Comparison of ENCODE assay signal across 28 cellular contexts in the genomic region with DNA sequence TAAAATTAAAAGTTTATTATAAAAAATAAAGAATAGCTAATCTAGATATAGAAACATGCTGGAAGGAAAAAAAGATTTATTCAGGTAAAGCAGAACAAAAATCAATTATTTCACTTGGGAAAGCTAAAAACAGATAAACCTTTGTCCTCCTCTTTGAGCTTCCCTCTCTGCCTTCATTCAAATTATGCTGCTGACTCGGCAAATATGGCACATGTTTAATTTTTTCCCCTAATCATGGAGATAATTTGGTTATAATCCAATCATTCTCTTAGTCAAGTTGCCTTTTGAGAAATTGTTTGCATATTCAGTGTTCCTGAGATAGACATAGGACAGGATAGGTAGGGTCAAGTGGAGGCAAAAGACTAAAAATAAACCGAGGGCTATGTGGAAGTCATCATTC.
"Had no signal": no experiment of that assay in that cellular context is flagged by ENCODE, and none has a peak within 500 bp of the region (broad histone marks: within the 10 kb centered on the region; RNA-seq: fewer than 3 reads in every experiment).

No MANE protein-coding gene starts in this region.

- H3K9me3 Mint-ChIP-seq: nephron; neural crest cell; stimulated activated naive CD8-positive, alpha-beta T cell treated with anti-CD3 and anti-CD28 coated beads, Interleukin-15, Interleukin-2, amounts not matched to agents 100 ng/mL and 50 ng/mL, for 24 hours had no signal

- H3K9me3 ChIP-seq: left lung, lower lobe of right lung, pancreas, prostate gland, sigmoid colon, suprapubic skin, thoracic aorta, tibial artery, upper lobe of right lung had no signal

- H3K4me3 Mint-ChIP-seq: naive thymus-derived CD8-positive, alpha-beta T cell; nephron; neural crest cell; stimulated activated effector memory CD8-positive, alpha-beta T cell treated with anti-CD3 and anti-CD28 coated beads, Interleukin-12 subunit alpha, Interleukin-12 subunit beta, amount 100 ng/mL, for 72 hours; stimulated activated naive CD8-positive, alpha-beta T cell treated with anti-CD3 and anti-CD28 coated beads, Interleukin-15, Interleukin-2, amounts not matched to agents 100 ng/mL and 50 ng/mL, for 24 hours had no signal

- H3K27ac Mint-ChIP-seq: naive thymus-derived CD8-positive, alpha-beta T cell; nephron; stimulated activated effector memory CD8-positive, alpha-beta T cell treated with anti-CD3 and anti-CD28 coated beads, Interleukin-12 subunit alpha, Interleukin-12 subunit beta, amount 100 ng/mL, for 72 hours; stimulated activated naive CD8-positive, alpha-beta T cell treated with anti-CD3 and anti-CD28 coated beads, Interleukin-15, Interleukin-2, amounts not matched to agents 100 ng/mL and 50 ng/mL, for 24 hours had no signal

- FAIRE-seq: kidney, pancreas, small intestine, urothelium cell line had no signal

- H3K27me3 ChIP-seq: left lung, pancreas, sigmoid colon, spleen, suprapubic skin, tibial artery, upper lobe of right lung had no signal

- ATAC-seq: left colon; left lung; lower lobe of right lung; naive thymus-derived CD8-positive, alpha-beta T cell; right cardiac atrium; stimulated activated effector memory CD8-positive, alpha-beta T cell treated with anti-CD3 and anti-CD28 coated beads, Interleukin-12 subunit alpha, Interleukin-12 subunit beta, amount 100 ng/mL, for 72 hours; upper lobe of right lung had no signal

- H3K4me1 ChIP-seq: left lung, lower lobe of right lung, pancreas, prostate gland, sigmoid colon, spleen, suprapubic skin, tibial artery, upper lobe of right lung had no signal

- H3K4me1 Mint-ChIP-seq: naive thymus-derived CD8-positive, alpha-beta T cell; nephron; neural crest cell; stimulated activated effector memory CD8-positive, alpha-beta T cell treated with anti-CD3 and anti-CD28 coated beads, Interleukin-12 subunit alpha, Interleukin-12 subunit beta, amount 100 ng/mL, for 72 hours had no signal

- H3K4me3 ChIP-seq: left lung, lower lobe of right lung, pancreas, prostate gland, sigmoid colon, spleen, suprapubic skin, thoracic aorta, tibial artery, upper lobe of right lung had no signal

- H3K27ac ChIP-seq: left lung, lower lobe of right lung, pancreas, prostate gland, sigmoid colon, spleen, suprapubic skin, thoracic aorta, tibial artery, upper lobe of right lung had no signal

- H3K27me3 Mint-ChIP-seq: naive thymus-derived CD8-positive, alpha-beta T cell; stimulated activated naive CD8-positive, alpha-beta T cell treated with anti-CD3 and anti-CD28 coated beads, Interleukin-15, Interleukin-2, amounts not matched to agents 100 ng/mL and 50 ng/mL, for 24 hours had no signal

- H3K36me3 Mint-ChIP-seq: naive thymus-derived CD8-positive, alpha-beta T cell; stimulated activated effector memory CD8-positive, alpha-beta T cell treated with anti-CD3 and anti-CD28 coated beads, Interleukin-12 subunit alpha, Interleukin-12 subunit beta, amount 100 ng/mL, for 72 hours had no signal

- H3K36me3 ChIP-seq: left lung, lower lobe of right lung, pancreas, prostate gland, sigmoid colon, spleen, suprapubic skin, thoracic aorta, tibial artery, upper lobe of right lung had no signal

- DNase-seq: kidney; left colon; left lung; lower lobe of right lung; mammary epithelial cell; mesenchymal stem cell; naive thymus-derived CD8-positive, alpha-beta T cell; nucleus accumbens; pancreas; posterior cingulate gyrus; retina; right cardiac atrium; sigmoid colon; small intestine; spleen; stimulated activated CD4-positive, alpha-beta T cell treated with anti-CD3 and anti-CD28 coated beads, Interleukin-4, amount 100 ng/mL, for 24 hours; stimulated activated naive CD4-positive, alpha-beta T cell; tibial artery; trophoblast cell; upper lobe of right lung had no signal
